ENCODE assay signal across 8 cellular contexts in the genomic region with DNA sequence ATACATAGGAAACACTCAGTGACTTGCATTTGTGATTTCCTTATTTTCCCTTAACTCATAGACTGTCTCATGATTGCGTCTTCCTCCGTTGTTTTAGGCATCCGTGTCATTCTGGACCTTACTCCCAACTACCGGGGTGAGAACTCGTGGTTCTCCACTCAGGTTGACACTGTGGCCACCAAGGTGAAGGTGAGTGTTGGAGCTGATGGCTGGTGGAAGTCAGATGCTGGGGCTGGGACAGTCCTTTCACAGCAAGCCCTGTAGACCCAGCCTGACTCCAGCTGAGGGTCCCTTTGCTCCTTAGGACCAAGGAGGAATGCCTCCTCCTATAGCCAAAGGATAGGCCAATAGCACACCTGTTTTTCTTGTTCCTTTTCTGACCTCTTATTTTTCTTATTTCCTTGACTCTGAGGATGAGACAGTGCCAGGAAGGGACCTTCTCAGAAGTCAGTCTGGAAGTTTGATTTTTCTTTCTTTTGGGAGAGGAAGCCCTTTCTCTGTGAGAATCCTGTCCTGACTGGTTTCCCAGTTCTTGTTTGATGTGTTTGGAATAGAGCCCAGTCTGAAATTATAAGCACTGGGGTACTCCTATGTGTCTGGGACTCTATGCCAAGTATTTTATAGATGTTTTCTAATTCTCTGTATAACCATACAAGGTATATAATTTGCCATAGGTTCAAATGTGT. TPM values are rescaled to one million over a fixed set of nuclear protein-coding genes. Genes with fewer than 3 reads are reported as not detected.
A peak's percentile ranks its signal among the peaks of the same experiment; 100 is the strongest.
DNase-seq lines count a peak whose midpoint lies in the region; ATAC-seq and FAIRE-seq lines count a peak whose summit lies in the region.

No MANE protein-coding gene starts in this region.

- no peaks in the 10 kb centered on the region for H3K27me3 Mint-ChIP-seq in activated naive CD8-positive, alpha-beta T cell
- peaks cover 7 to 9% (median 8%) of the 10 kb centered on the region in 3 donors for H3K27me3 Mint-ChIP-seq in immature natural killer cell (ENCODE audit: low read depth in 3 of 3)

- peak overlapping the region; percentile 100 for H3K4me3 Mint-ChIP-seq in activated naive CD8-positive, alpha-beta T cell
- H3K4me3 Mint-ChIP-seq in immature natural killer cell = peak overlapping the region; percentile 100

- peaks cover 41% of the 10 kb centered on the region for H3K4me1 ChIP-seq in stomach smooth muscle (ENCODE audit: control insufficient read depth, insufficient read depth, low read length)

- peak overlapping the region; percentile 100 for H3K27ac Mint-ChIP-seq in activated naive CD8-positive, alpha-beta T cell
- H3K27ac Mint-ChIP-seq in immature natural killer cell = peak overlapping the region; percentile 95 to 100 (median 99)

- no peaks in the 10 kb centered on the region for H3K9me3 ChIP-seq in stomach smooth muscle (ENCODE audit: control insufficient read depth in 2 of 2, low read length in 2 of 2)

- no peak for ATAC-seq in HG02852 (IDR thresholded peaks at IDR 0.05; ENCODE audit: unreplicated experiment)

- peaks cover 44% of the 10 kb centered on the region for H3K4me1 Mint-ChIP-seq in activated naive CD8-positive, alpha-beta T cell (ENCODE audit: low read depth)
- H3K4me1 Mint-ChIP-seq in immature natural killer cell = peaks cover 47 to 60% of the 10 kb centered on the region in 2 donors

- peaks cover 25% of the 10 kb centered on the region for H3K36me3 Mint-ChIP-seq in activated naive CD8-positive, alpha-beta T cell
- H3K36me3 Mint-ChIP-seq in immature natural killer cell = peaks cover 22 to 41% (median 27%) of the 10 kb centered on the region in 3 donors

- peak overlapping the region; percentile 98 for H3K27ac ChIP-seq in stomach smooth muscle (ENCODE audit: low read length)

- peaks cover 48% of the 10 kb centered on the region in 2 donors for H3K36me3 ChIP-seq in stomach smooth muscle (ENCODE audit: control insufficient read depth in 2 of 2, insufficient read depth in 2 of 2, low read length in 2 of 2)

- peak overlapping the region; percentile 66 to 99 for H3K9ac ChIP-seq in stomach smooth muscle (ENCODE audit: low read length in 2 of 2)

- no peaks in the 10 kb centered on the region for H3K27me3 ChIP-seq in stomach smooth muscle (ENCODE audit: control insufficient read depth in 1 of 2, insufficient read depth in 2 of 2, low read length in 2 of 2)

- no peak for FAIRE-seq in GM19239 (lab: Jason Lieb, UNC)

- DNase-seq in SIG-M5 treated with dmso at 0.1 percent for 504 hours (lab: John Stamatoyannopoulos, UW; ENCODE audit: unreplicated experiment) (peak; percentile 14), SIG-M5 (lab: John Stamatoyannopoulos, UW) (no peak), immature natural killer cell (no peak), GM19239 (ENCODE audit: insufficient read length, low spot score) (no peak)
- DNase-seq in stimulated activated CD4-positive, alpha-beta T cell treated with anti-CD3 and anti-CD28 coated beads, Interleukin-15, amount 100 ng/mL, for 24 hours = no peak

- no peaks in the 10 kb centered on the region for H3K9me3 Mint-ChIP-seq in activated naive CD8-positive, alpha-beta T cell (ENCODE audit: low read depth)
- H3K9me3 Mint-ChIP-seq in immature natural killer cell = no peaks in the 10 kb centered on the region

- H3K4me3 ChIP-seq in stomach smooth muscle (ENCODE audit: low read length in 2 of 2) = peak overlapping the region; percentile 33 to 100

RNA-seq across cellular contexts. Expression of a gene that starts 2.3 kb away (rescaled TPM):
- 100 to 1,000 TPM; 134 to 162 (median 156) TPM for polyA plus RNA-seq in immature natural killer cell

RNA-seq across cellular contexts. Expression of a gene that starts 38.2 kb away (rescaled TPM):
- not detected for polyA plus RNA-seq in immature natural killer cell

RNA-seq across cellular contexts. Expression of a gene that starts 43.6 kb away (rescaled TPM):
- polyA plus RNA-seq in immature natural killer cell = 10 to 100 TPM; 28.8 to 39.0 (median 31.9) TPM

RNA-seq across cellular contexts. Expression of a gene that starts 50.3 kb away (rescaled TPM):
- polyA plus RNA-seq in immature natural killer cell = 1 to 10 TPM in 2 of 3 donors, not detected in 1; 2.0 to 3.1 TPM

RNA-seq across cellular contexts. Expression of a gene that starts 51.1 kb away (rescaled TPM):
- 10 to 100 TPM; 46.9 to 47.7 (median 47.6) TPM for polyA plus RNA-seq in immature natural killer cell
